ENCODE assay signal across 11 cellular contexts in genomic region chr17:78725448-78726021, GRCh38. TPM values are rescaled to one million over a fixed set of nuclear protein-coding genes. Genes with fewer than 3 reads are reported as not detected.
DNase-seq lines count a peak whose midpoint lies in the region; ATAC-seq and TF ChIP-seq lines count a peak whose summit lies in the region.
"Had no signal": no experiment of that assay in that cellular context is flagged by ENCODE, and none has a peak within 500 bp of the region (broad histone marks: within the 10 kb centered on the region; RNA-seq: fewer than 3 reads in every experiment).

No MANE protein-coding gene starts in this region.

- no peaks in the 10 kb centered on the region for H3K27me3 ChIP-seq in tibial artery
- H3K27me3 ChIP-seq: transverse colon had no signal

- no peaks in the 10 kb centered on the region for H3K36me3 ChIP-seq in tibial artery
- H3K36me3 ChIP-seq: transverse colon had no signal

- no peak overlapping the region for H3K27ac ChIP-seq in tibial artery

- intact Hi-C loops in natural killer cell (cut with micrococcal nuclease) (loop anchor here (2.0 kb wide), 1 partner anchor 13 kb away; no protein-coding TSS in a partner anchor), tibial artery (cut with DNase I; ENCODE audit: low total_unique reads) (no loop called here)

- peak overlapping the region; percentile 93 for H3K27ac Mint-ChIP-seq in activated T-helper 17 cell treated with anti-CD3 and anti-CD28 coated beads, Interleukin-2, amount 50 U/mL, for 72 hours
- H3K27ac Mint-ChIP-seq in natural killer cell, result peak overlapping the region; percentile 93 to 94

- H3K27me3 Mint-ChIP-seq in activated T-helper 17 cell treated with anti-CD3 and anti-CD28 coated beads, Interleukin-2, amount 50 U/mL, for 72 hours, result no peaks in the 10 kb centered on the region
- H3K27me3 Mint-ChIP-seq in natural killer cell (ENCODE audit: low read depth in 2 of 2), result no peaks in the 10 kb centered on the region

- DNase-seq in natural killer cell (no peak), MV-4-11 (lab: John Stamatoyannopoulos, UW) (no peak), NCI-H1436 treated with DMSO at 0.1 percent for 48 hours (lab: John Stamatoyannopoulos, UW) (no peak), tibial artery (no peak)
- DNase-seq: NCI-H510A, T-helper 9 cell, transverse colon had no signal

- H3K4me1 ChIP-seq in tibial artery, result peaks cover 0 to 42% (median 37%) of the 10 kb centered on the region in 4 donors

- ATAC-seq in GM18868 (IDR thresholded peaks at IDR 0.05; ENCODE audit: unreplicated experiment) (peak; percentile 48), HG03196 (IDR thresholded peaks at IDR 0.05; ENCODE audit: unreplicated experiment) (peak; percentile 36), natural killer cell (peak; percentile 56 to 63 (median 61)), GM21529 (IDR thresholded peaks at IDR 0.05; ENCODE audit: unreplicated experiment) (no peak)
- ATAC-seq in activated T-helper 17 cell treated with anti-CD3 and anti-CD28 coated beads, Interleukin-2, amount 50 U/mL, for 72 hours (replicated peaks), result peak; percentile 91

- no peak overlapping the region for H3K4me3 ChIP-seq in tibial artery
- H3K4me3 ChIP-seq: transverse colon had no signal

- H3K36me3 Mint-ChIP-seq in activated T-helper 17 cell treated with anti-CD3 and anti-CD28 coated beads, Interleukin-2, amount 50 U/mL, for 72 hours (ENCODE audit: low read depth), result peaks cover 58% of the 10 kb centered on the region
- no peaks in the 10 kb centered on the region for H3K36me3 Mint-ChIP-seq in natural killer cell

- H3K9me3 ChIP-seq in tibial artery, result no peaks in the 10 kb centered on the region
- H3K9me3 ChIP-seq: transverse colon had no signal

- no peak for TF ChIP-seq CTCF in natural killer cell (IDR thresholded peaks at IDR 0.05)
- no peak for TF ChIP-seq CTCF in tibial artery (IDR thresholded peaks at IDR 0.05)

- peak overlapping the region; percentile 79 for H3K4me3 Mint-ChIP-seq in activated T-helper 17 cell treated with anti-CD3 and anti-CD28 coated beads, Interleukin-2, amount 50 U/mL, for 72 hours
- peak overlapping the region; percentile 84 for H3K4me3 Mint-ChIP-seq in natural killer cell

- no peaks in the 10 kb centered on the region for H3K9me3 Mint-ChIP-seq in activated T-helper 17 cell treated with anti-CD3 and anti-CD28 coated beads, Interleukin-2, amount 50 U/mL, for 72 hours
- no peaks in the 10 kb centered on the region for H3K9me3 Mint-ChIP-seq in natural killer cell

- H3K4me1 Mint-ChIP-seq in activated T-helper 17 cell treated with anti-CD3 and anti-CD28 coated beads, Interleukin-2, amount 50 U/mL, for 72 hours, result peaks cover 72% of the 10 kb centered on the region
- H3K4me1 Mint-ChIP-seq in natural killer cell, result peaks cover 89 to 90% of the 10 kb centered on the region in 2 donors

RNA-seq across cellular contexts. Expression of gene CYTH1, which starts 56.5 kb away (rescaled TPM):
- 100 to 1,000 TPM; 173 to 195 TPM for total RNA-seq in activated T-helper 17 cell treated with anti-CD3 and anti-CD28 coated beads, Interleukin-2, amount 50 U/mL, for 72 hours
- total RNA-seq in natural killer cell, result 100 to 1,000 TPM; 437 to 514 (median 457) TPM
